15 cellular contexts compared by ENCODE assay signal in genomic region chr18:44719519-44720060, GRCh38.
"Had no signal": no experiment of that assay in that cellular context is flagged by ENCODE, and none has a peak within 500 bp of the region (broad histone marks: within the 10 kb centered on the region; RNA-seq: fewer than 3 reads in every experiment).

No MANE protein-coding gene starts in this region.

- DNase-seq: activated CD4-positive, alpha-beta memory T cell treated with anti-CD3 and anti-CD28 coated beads, Interleukin-2, amount 10 ng/mL, durations not matched to agents 7 days and 5 days; activated CD8-positive, alpha-beta memory T cell treated with anti-CD3 and anti-CD28 coated beads, Interleukin-2, amount 50 U/mL, for 4 hours; activated T-cell treated with anti-CD3 and anti-CD28 coated beads, Interleukin-2, amount 50 U/mL, for 72 hours; aorta; head of caudate nucleus; lower lobe of right lung; midbrain; naive B cell; occipital lobe; sigmoid colon; stimulated activated CD4-positive, alpha-beta T cell treated with anti-CD3 and anti-CD28 coated beads, Interleukin-12 subunit alpha, Interleukin-12 subunit beta, amount 100 ng/mL, for 4 hours; stimulated activated naive CD8-positive, alpha-beta T cell treated with anti-CD3 and anti-CD28 coated beads, Interleukin-15, Interleukin-2, amounts not matched to agents 100 U/mL and 50 U/mL, for 24 hours; T-cell; T1000; upper lobe of left lung had no signal

- ATAC-seq: activated T-cell treated with anti-CD3 and anti-CD28 coated beads, Interleukin-2, amount 50 U/mL, for 72 hours; lower lobe of right lung; stimulated activated naive CD8-positive, alpha-beta T cell treated with anti-CD3 and anti-CD28 coated beads, Interleukin-15, Interleukin-2, amounts not matched to agents 100 U/mL and 50 U/mL, for 24 hours; T-cell had no signal
